8 cellular contexts compared by ENCODE assay signal in the genomic region with DNA sequence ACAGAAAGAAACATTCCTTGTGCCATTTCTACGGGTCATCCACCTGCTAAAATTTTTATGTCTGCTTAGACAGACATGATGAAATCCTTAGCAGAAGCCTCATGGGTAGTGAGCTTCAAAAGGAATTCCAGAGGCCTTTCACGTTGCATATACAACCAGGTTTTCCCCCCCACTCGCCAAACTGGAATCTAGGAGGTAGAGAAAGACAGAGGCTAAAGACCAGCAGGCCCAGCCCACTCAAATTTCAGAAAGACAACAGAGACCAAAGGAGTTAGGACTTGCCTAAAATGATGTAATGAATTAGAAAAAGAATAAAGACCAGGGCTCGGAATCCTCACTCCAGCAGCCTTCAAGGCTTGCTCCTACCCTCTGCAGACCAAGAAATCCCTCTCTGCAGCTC. TPM values are rescaled to one million over a fixed set of nuclear protein-coding genes. Genes with fewer than 3 reads are reported as not detected.
DNase-seq lines count a peak whose midpoint lies in the region; ATAC-seq and TF ChIP-seq lines count a peak whose summit lies in the region.

No MANE protein-coding gene starts in this region.

- TF ChIP-seq RAD21 in SK-N-SH (IDR thresholded peaks at IDR 0.05; ENCODE audit: low read length) = no peak
- TF ChIP-seq RAD21 in liver (IDR thresholded peaks at IDR 0.05) = no peak

- H3K4me2 ChIP-seq in SK-N-SH = peak overlapping the region; percentile 70; the same call in 1 of the 2 replicates

- H3K27ac Mint-ChIP-seq in activated naive CD8-positive, alpha-beta T cell treated with anti-CD3 and anti-CD28 coated beads, Interleukin-2, amount 50 U/mL, for 24 hours = peak overlapping the region; percentile 90

- no peaks in the 10 kb centered on the region for H3K27me3 ChIP-seq in SK-N-SH (ENCODE audit: insufficient read depth)
- no peaks in the 10 kb centered on the region for H3K27me3 ChIP-seq in liver (ENCODE audit: control insufficient read depth in 4 of 4, insufficient read depth in 4 of 4, low read length in 3 of 4)
- no peaks in the 10 kb centered on the region for H3K27me3 ChIP-seq in stomach smooth muscle (ENCODE audit: control insufficient read depth in 1 of 2, insufficient read depth in 2 of 2, low read length in 2 of 2)

- H3K9ac ChIP-seq in SK-N-SH (no peak overlapping the region), liver (ENCODE audit: low read depth in 1 of 2, low read length in 2 of 2) (peak overlapping the region in 1 of 2 donors; percentile 24), stomach smooth muscle (ENCODE audit: low read length in 2 of 2) (no peak overlapping the region)

- H3K36me3 ChIP-seq in SK-N-SH (replicated peaks in 1 of 2; ENCODE audit: control insufficient read depth in 1 of 2, insufficient read depth in 2 of 2, low read length in 1 of 2) (no peaks in the 10 kb centered on the region), liver (ENCODE audit: control insufficient read depth in 4 of 4, insufficient read depth in 3 of 4, low read depth in 1 of 4, low read length in 3 of 4) (no peaks in the 10 kb centered on the region), stomach smooth muscle (ENCODE audit: control insufficient read depth in 2 of 2, insufficient read depth in 2 of 2, low read length in 2 of 2) (no peaks in the 10 kb centered on the region)

- DNase-seq in SK-N-SH (no peak), DMS 273 treated with DMSO at 0.1 percent for 48 hours (lab: John Stamatoyannopoulos, UW) (no peak), SIG-M5 (lab: John Stamatoyannopoulos, UW) (no peak)
- DNase-seq in activated naive CD8-positive, alpha-beta T cell treated with anti-CD3 and anti-CD28 coated beads, Interleukin-2, amount 50 U/mL, for 24 hours = no peak
- DNase-seq in stimulated activated CD4-positive, alpha-beta T cell treated with anti-CD3 and anti-CD28 coated beads, Interleukin-1b, Interleukin-23, amount 100 ng/mL, for 48 hours = no peak

- peaks cover 29% of the 10 kb centered on the region for H3F3A ChIP-seq in SK-N-SH (replicated peaks; ENCODE audit: insufficient read depth)

- H3K79me2 ChIP-seq in SK-N-SH (ENCODE audit: insufficient read depth) = peaks cover 96% of the 10 kb centered on the region

- peaks cover 94% of the 10 kb centered on the region for H3K4me1 Mint-ChIP-seq in activated naive CD8-positive, alpha-beta T cell treated with anti-CD3 and anti-CD28 coated beads, Interleukin-2, amount 50 U/mL, for 24 hours

- no peaks in the 10 kb centered on the region for H3K9me3 Mint-ChIP-seq in activated naive CD8-positive, alpha-beta T cell treated with anti-CD3 and anti-CD28 coated beads, Interleukin-2, amount 50 U/mL, for 24 hours

- no peaks in the 10 kb centered on the region for H3K9me2 ChIP-seq in SK-N-SH

- POLR2A ChIA-PET in SK-N-SH (lab: Yijun Ruan, JAX) = no interaction called here

- no peak overlapping the region for H3K4me3 ChIP-seq in SK-N-SH (ENCODE audit: low read depth in 2 of 2, low read length in 1 of 2)
- H3K4me3 ChIP-seq in liver (ENCODE audit: low read depth in 1 of 3, low read length in 3 of 3) = no peak overlapping the region
- no peak overlapping the region for H3K4me3 ChIP-seq in stomach smooth muscle (ENCODE audit: low read length in 2 of 2)

- H3K36me3 Mint-ChIP-seq in activated naive CD8-positive, alpha-beta T cell treated with anti-CD3 and anti-CD28 coated beads, Interleukin-2, amount 50 U/mL, for 24 hours (ENCODE audit: low read depth) = peaks cover 5% of the 10 kb centered on the region

- WGBS in SK-N-SH (ENCODE audit: low lambda C conversion rate) = 62% methylated on average over 4 of the region's 4 CpGs
- WGBS in liver = 56% methylated on average over 4 of the region's 4 CpGs

- no peak for TF ChIP-seq EP300 in SK-N-SH (IDR thresholded peaks at IDR 0.05; ENCODE audit: borderline replicate concordance in 1 of 2, low read depth in 1 of 2, low read length in 1 of 2)

- H3K27ac ChIP-seq in SK-N-SH (ENCODE audit: low read depth in 2 of 2, low read length in 1 of 2) = peak overlapping the region; percentile 94 to 96; a peak in 3 of 4 replicates
- peak overlapping the region; percentile 76 to 88 for H3K27ac ChIP-seq in liver (ENCODE audit: low read depth in 1 of 2, low read length in 2 of 2)
- peak overlapping the region; percentile 73 for H3K27ac ChIP-seq in stomach smooth muscle (ENCODE audit: low read length)

- no peak for TF ChIP-seq CTCF in SK-N-SH (IDR thresholded peaks at IDR 0.05)
- TF ChIP-seq CTCF in liver (IDR thresholded peaks at IDR 0.05; ENCODE audit: low read depth, low read length, missing input control) = no peak

- ATAC-seq in SK-N-SH treated with all-trans-retinoic acid at 6 μM for 48 hours = no peak
- ATAC-seq in activated naive CD8-positive, alpha-beta T cell treated with anti-CD3 and anti-CD28 coated beads, Interleukin-2, amount 50 U/mL, for 24 hours = no peak

- no peak overlapping the region for H2AFZ ChIP-seq in SK-N-SH (ENCODE audit: low read depth)

- H3K4me1 ChIP-seq in SK-N-SH (ENCODE audit: control insufficient read depth in 1 of 2, insufficient read depth in 2 of 2, low read depth in 1 of 2, low read length in 1 of 2) (peaks cover 53 to 58% of the 10 kb centered on the region in 2 experiments), liver (ENCODE audit: control insufficient read depth in 4 of 4, insufficient read depth in 4 of 4, low read length in 3 of 4) (peaks cover 41 to 84% (median 67%) of the 10 kb centered on the region in 4 donors), stomach smooth muscle (ENCODE audit: control insufficient read depth, insufficient read depth, low read length) (peaks cover 49% of the 10 kb centered on the region)

- H3K9me3 ChIP-seq in SK-N-SH = no peaks in the 10 kb centered on the region
- H3K9me3 ChIP-seq in liver (ENCODE audit: control insufficient read depth in 4 of 4, low read length in 3 of 4) = no peaks in the 10 kb centered on the region
- H3K9me3 ChIP-seq in stomach smooth muscle (ENCODE audit: control insufficient read depth in 2 of 2, low read length in 2 of 2) = no peaks in the 10 kb centered on the region

- peak overlapping the region; percentile 47 for H3K4me3 Mint-ChIP-seq in activated naive CD8-positive, alpha-beta T cell treated with anti-CD3 and anti-CD28 coated beads, Interleukin-2, amount 50 U/mL, for 24 hours

- H3K27me3 Mint-ChIP-seq in activated naive CD8-positive, alpha-beta T cell treated with anti-CD3 and anti-CD28 coated beads, Interleukin-2, amount 50 U/mL, for 24 hours = no peaks in the 10 kb centered on the region

- no peaks in the 10 kb centered on the region for H4K20me1 ChIP-seq in SK-N-SH (ENCODE audit: insufficient read depth)

- CTCF ChIA-PET in SK-N-SH (lab: Yijun Ruan, JAX) = interaction anchor here (1.4 to 2.0 kb wide), 2 partner anchors 13 to 81 kb away, joined by 4 to 7 read pairs; a partner anchor contains a TSS

TF ChIP-seq in SK-N-SH, 30 proteins besides CTCF, POLR2A, EP300 and RAD21 (continues in another document):
- TF ChIP-seq MXI1 (IDR thresholded peaks at IDR 0.05; ENCODE audit: low read depth, low read length) (no peak), CHD2 (IDR thresholded peaks at IDR 0.05; ENCODE audit: low read length, partially characterized antibody) (no peak)

TF ChIP-seq in SK-N-SH treated with all-trans-retinoic acid at 6 μM for 48 hours, 23 proteins besides CTCF, POLR2A, EP300 and RAD21:
- TF ChIP-seq TOX (CRISPR knock-in tag; IDR thresholded peaks at IDR 0.05; ENCODE audit: borderline replicate concordance) (no peak), ESRRG (CRISPR knock-in tag; IDR thresholded peaks at IDR 0.05) (no peak)

TF ChIP-seq in liver, 16 proteins besides CTCF, POLR2A, EP300 and RAD21:
- TF ChIP-seq HNF4G (IDR thresholded peaks at IDR 0.05) = no peak

RNA-seq across cellular contexts. Expression of a gene that starts 9.2 kb away (rescaled TPM):
- polyA plus RNA-seq in SK-N-SH (2012; rRNA removed) = 36.2 and 36.3 TPM in 2 replicates
- polyA plus RNA-seq in SK-N-SH (2012; cell fraction: cytosol; rRNA removed) = 31.2 and 34.8 TPM in 2 replicates
- polyA plus RNA-seq in SK-N-SH (2012; cell fraction: nucleus; rRNA removed) = 16.2 and 21.7 TPM in 2 replicates
- 10 to 100 TPM; 27.3 to 58.1 TPM for total RNA-seq in liver
- 10 to 100 TPM; 25.9 to 59.8 TPM for polyA plus RNA-seq in liver
